ENCODE assay signal across 1 cellular context in genomic region chr6:110815260-110816109, GRCh38.
A peak's percentile ranks its signal among the peaks of the same experiment; 100 is the strongest.
TF ChIP-seq lines count a peak whose summit lies in the region.

Gene CDK19, minus strand, starts transcription at chr6:110815469. Its CDS starts 333 bp downstream, at chr6:110815136.

TF ChIP-seq in HepG2, 621 proteins besides CTCF, POLR2A, EP300 and RAD21 (continued from another document and continues in another):
- TF ChIP-seq ZNF407 (CRISPR knock-in tag; IDR thresholded peaks at IDR 0.05; ENCODE audit: not compliant biosample characterization) (no peak), ZNF414 (CRISPR knock-in tag; IDR thresholded peaks at IDR 0.05) (peak; percentile 61; the same call in 1 of the 2 replicates), ZNF207 (IDR thresholded peaks at IDR 0.05; ENCODE audit: borderline replicate concordance) (no peak), AGO2 (optimal IDR thresholded peaks at IDR 0.05; ENCODE audit: low read depth, low read length) (peak; percentile 55), IRF9 (CRISPR knock-in tag; IDR thresholded peaks at IDR 0.05; ENCODE audit: borderline replicate concordance) (no peak), STAT6 (CRISPR knock-in tag; IDR thresholded peaks at IDR 0.05; ENCODE audit: borderline replicate concordance) (0 out of 2 replicates have a peak, but pooled peaks have one; percentile 37), MTF1 (CRISPR knock-in tag; IDR thresholded peaks at IDR 0.05) (peak; percentile 65; the same call in 1 of the 2 replicates), SCMH1 (CRISPR knock-in tag; IDR thresholded peaks at IDR 0.05; ENCODE audit: borderline replicate concordance) (no peak), ZNF737 (CRISPR knock-in tag; IDR thresholded peaks at IDR 0.05; ENCODE audit: borderline replicate concordance) (no peak), ZNF292 (CRISPR knock-in tag; IDR thresholded peaks at IDR 0.05; ENCODE audit: borderline replicate concordance, low read depth) (peak; percentile 90; the same call in 1 of the 2 replicates), SIN3B (IDR thresholded peaks at IDR 0.05; ENCODE audit: low read length) (peak; percentile 16; the same call in 1 of the 2 replicates), SMC3 (IDR thresholded peaks at IDR 0.05; ENCODE audit: low read length) (peak; percentile 9; the same call in 1 of the 2 replicates), ZBTB14 (CRISPR knock-in tag; IDR thresholded peaks at IDR 0.05) (no peak; the same call in 1 of the 2 replicates), SIX4 (CRISPR knock-in tag; IDR thresholded peaks at IDR 0.05) (no peak), ETV6 (CRISPR knock-in tag; conservative IDR thresholded peaks at IDR 0.05) (no peak), MEF2D (CRISPR knock-in tag; IDR thresholded peaks at IDR 0.05) (peak; percentile 84; the same call in 1 of the 2 replicates), ZNF558 (CRISPR knock-in tag; IDR thresholded peaks at IDR 0.05; ENCODE audit: borderline replicate concordance) (0 out of 2 replicates have a peak, but pooled peaks have one; percentile 30), THYN1 (CRISPR knock-in tag; IDR thresholded peaks at IDR 0.05; ENCODE audit: borderline replicate concordance, low read depth) (no peak), HHEX (CRISPR knock-in tag; IDR thresholded peaks at IDR 0.05) (no peak), ZNF792 (CRISPR knock-in tag; IDR thresholded peaks at IDR 0.05) (peak; percentile 82; the same call in 1 of the 2 replicates), YY1 (IDR thresholded peaks at IDR 0.05; ENCODE audit: insufficient read depth, insufficient replicate concordance, low read depth, low read length) (peak; percentile 57), ZNF562 (CRISPR knock-in tag; IDR thresholded peaks at IDR 0.05; ENCODE audit: borderline replicate concordance) (no peak), ZNF282 (IDR thresholded peaks at IDR 0.05; ENCODE audit: partially characterized antibody) (no peak), HIC2 (CRISPR knock-in tag; IDR thresholded peaks at IDR 0.05; ENCODE audit: low read depth) (no peak), KAT2B (IDR thresholded peaks at IDR 0.05; ENCODE audit: borderline replicate concordance, low read depth, low read length) (no peak), CHD2 (IDR thresholded peaks at IDR 0.05; ENCODE audit: low read depth, low read length) (peak; percentile 36; the same call in 1 of the 2 replicates), ZSCAN9 (CRISPR knock-in tag; IDR thresholded peaks at IDR 0.05; ENCODE audit: borderline replicate concordance) (no peak; the same call in 1 of the 2 replicates), MYC (CRISPR knock-in tag; IDR thresholded peaks at IDR 0.05; ENCODE audit: borderline replicate concordance) (0 out of 2 replicates have a peak, but pooled peaks have one; percentile 69), EZH2 (conservative IDR thresholded peaks at IDR 0.05; ENCODE audit: low read depth, low read length) (no peak), ZNF598 (CRISPR knock-in tag; IDR thresholded peaks at IDR 0.05; ENCODE audit: borderline replicate concordance) (no peak), TRIM22 (IDR thresholded peaks at IDR 0.05) (no peak), ZC3H4 (CRISPR knock-in tag; IDR thresholded peaks at IDR 0.05; ENCODE audit: borderline replicate concordance) (peak; percentile 81; the same call in 1 of the 2 replicates), ATF4 (CRISPR knock-in tag; IDR thresholded peaks at IDR 0.05) (no peak), CREB1 (IDR thresholded peaks at IDR 0.05) (peak; percentile 84), CREB1 (CRISPR knock-in tag; IDR thresholded peaks at IDR 0.05) (peak; percentile 94), PHF20 (CRISPR knock-in tag; IDR thresholded peaks at IDR 0.05) (peak; percentile 71), SYNCRIP (IDR thresholded peaks at IDR 0.05; ENCODE audit: insufficient read depth, low read depth, low read length) (no peak), TBX2 (CRISPR knock-in tag; IDR thresholded peaks at IDR 0.05; ENCODE audit: borderline replicate concordance) (peak; percentile 59; the same call in 1 of the 2 replicates), USF2 (IDR thresholded peaks at IDR 0.05; ENCODE audit: low read depth, low read length) (no peak), USF2 (CRISPR knock-in tag; IDR thresholded peaks at IDR 0.05; ENCODE audit: borderline replicate concordance) (no peak), U2AF1 (optimal IDR thresholded peaks at IDR 0.05; ENCODE audit: low read depth, low read length) (no peak)
